Comparison of ENCODE assay signal across 9 cellular contexts in genomic region chr17:81036128-81036891, GRCh38. TPM values are rescaled to one million over a fixed set of nuclear protein-coding genes. Genes with fewer than 3 reads are reported as not detected.
DNase-seq lines count a peak whose midpoint lies in the region; ATAC-seq, FAIRE-seq and TF ChIP-seq lines count a peak whose summit lies in the region.
"Had no signal": no experiment of that assay in that cellular context is flagged by ENCODE, and none has a peak within 500 bp of the region (broad histone marks: within the 10 kb centered on the region; RNA-seq: fewer than 3 reads in every experiment).

No MANE protein-coding gene starts in this region.

- peak overlapping the region; percentile 99 for H3K4me2 ChIP-seq in keratinocyte (ENCODE audit: control insufficient read depth, extremely low read depth, insufficient read depth, low read depth, low read length)

- H4K20me1 ChIP-seq in keratinocyte (ENCODE audit: control insufficient read depth, extremely low read depth, insufficient read depth, low read length): peaks cover 47% of the 10 kb centered on the region

- peaks cover 50% of the 10 kb centered on the region for H3K4me1 ChIP-seq in keratinocyte (ENCODE audit: control insufficient read depth, extremely low read depth, insufficient read depth, low read length)
- H3K4me1 ChIP-seq in subcutaneous abdominal adipose tissue (ENCODE audit: control insufficient read depth in 5 of 5, insufficient read depth in 5 of 5, low read length in 5 of 5): peaks cover 7 to 80% (median 45%) of the 10 kb centered on the region in 5 donors

- H3K36me3 ChIP-seq in keratinocyte (ENCODE audit: control insufficient read depth in 2 of 2, extremely low read depth in 1 of 2, insufficient read depth in 2 of 2, low read length in 2 of 2): peaks cover 10 to 22% of the 10 kb centered on the region in 2 experiments
- no peaks in the 10 kb centered on the region for H3K36me3 ChIP-seq in subcutaneous abdominal adipose tissue (ENCODE audit: control insufficient read depth in 5 of 5, insufficient read depth in 5 of 5, low read length in 5 of 5)

- dilution Hi-C loops in keratinocyte (cut with MboI; ENCODE audit: extremely low pct_ligation_motif_present, low sequenced_read_pairs): no loop called here

- no peak for ATAC-seq in esophagus mucosa
- no peak for ATAC-seq in HG03442 (IDR thresholded peaks at IDR 0.05; ENCODE audit: unreplicated experiment)
- no peak for ATAC-seq in HG03135 (IDR thresholded peaks at IDR 0.05; ENCODE audit: unreplicated experiment)

- TF ChIP-seq CTCF in keratinocyte (optimal IDR thresholded peaks at IDR 0.05 in 1 of 3, IDR thresholded peaks at IDR 0.05 in 1 of 3, conservative IDR thresholded peaks at IDR 0.05 in 1 of 3; ENCODE audit: extremely low read depth in 1 of 3, insufficient read depth in 2 of 3, low read length in 3 of 3): no peak

- H3K79me2 ChIP-seq in keratinocyte (ENCODE audit: control insufficient read depth, insufficient read depth, low read length): peaks cover 64% of the 10 kb centered on the region

- no peak for FAIRE-seq in keratinocyte (lab: Jason Lieb, UNC)
- FAIRE-seq: islet of Langerhans had no signal

- H3K9me1 ChIP-seq in keratinocyte (ENCODE audit: control insufficient read depth, extremely low read depth, insufficient read depth, low read length): peaks cover 8% of the 10 kb centered on the region

- H3K9ac ChIP-seq in keratinocyte (ENCODE audit: control insufficient read depth, extremely low read depth, insufficient read depth, low read length) (peak overlapping the region; percentile 89), subcutaneous abdominal adipose tissue (ENCODE audit: low read length in 5 of 5) (peak overlapping the region in 3 of 5 donors; percentile 4 to 69 (median 53))

- DNase-seq in NCI-H82 (lab: John Stamatoyannopoulos, UW) (peak; percentile 76), NCI-H82 treated with DMSO at 0.1 percent for 48 hours (lab: John Stamatoyannopoulos, UW; ENCODE audit: unreplicated experiment) (no peak), amniotic epithelial cell (ENCODE audit: low read depth) (peak; percentile 51), keratinocyte (ENCODE audit: low read depth, low spot score) (no peak)

- H3K4me3 ChIP-seq in keratinocyte (ENCODE audit: control insufficient read depth in 2 of 3, extremely low read depth in 1 of 3, insufficient read depth in 2 of 3, low read depth in 1 of 3, low read length in 3 of 3) (peak overlapping the region; percentile 83 to 84 (median 83)), subcutaneous abdominal adipose tissue (ENCODE audit: low read depth in 1 of 5, low read length in 5 of 5) (peak overlapping the region; percentile 41 to 70 (median 61))

- H3K27ac ChIP-seq in keratinocyte (ENCODE audit: control insufficient read depth, insufficient read depth, low read length): peak overlapping the region; percentile 73
- no peak overlapping the region for H3K27ac ChIP-seq in subcutaneous abdominal adipose tissue (ENCODE audit: low read depth, low read length)

- H3K9me3 ChIP-seq in keratinocyte (ENCODE audit: control insufficient read depth, low read depth, low read length) (no peaks in the 10 kb centered on the region), subcutaneous abdominal adipose tissue (ENCODE audit: control insufficient read depth in 5 of 5, low read length in 5 of 5) (no peaks in the 10 kb centered on the region)

- H2AFZ ChIP-seq in keratinocyte (ENCODE audit: control insufficient read depth, low read length): no peak overlapping the region

- H3K27me3 ChIP-seq in keratinocyte (ENCODE audit: control insufficient read depth, extremely low read depth, insufficient read depth, low read length) (peaks cover 2% of the 10 kb centered on the region), subcutaneous abdominal adipose tissue (ENCODE audit: control insufficient read depth in 5 of 5, insufficient read depth in 4 of 5, low read length in 5 of 5) (peaks cover 0 to 32% (median 3%) of the 10 kb centered on the region in 5 donors)

RNA-seq across cellular contexts. Expression of gene BAIAP2, which starts 1.4 kb away (rescaled TPM):
- 48.9 to 74.4 TPM (median 56.7 TPM) in 3 replicates for polyA plus RNA-seq in keratinocyte
- polyA plus RNA-seq in keratinocyte (2011; ENCODE audit: low read depth): 102 TPM
- polyA plus RNA-seq in keratinocyte (2011; cell fraction: cytosol; rRNA removed): 30.3 and 63.1 TPM in 2 replicates
- 87.9 and 109 TPM in 2 replicates for polyA plus RNA-seq in keratinocyte (2011; cell fraction: nucleus; rRNA removed)
- 66.3 and 124 TPM in 2 replicates for polyA plus RNA-seq in keratinocyte (2012; ENCODE audit: low replicate concordance)
- 44.6 to 102 TPM (median 54.9 TPM) in 3 replicates for polyA minus RNA-seq in keratinocyte
- 94.8 TPM for polyA minus RNA-seq in keratinocyte (2011; cell fraction: cytosol; rRNA and poly(A)+ RNA removed)
- polyA minus RNA-seq in keratinocyte (2011; cell fraction: nucleus; rRNA and poly(A)+ RNA removed): 66.4 and 99.6 TPM in 2 replicates
- total RNA-seq in esophagus mucosa: 111 TPM

RNA-seq across cellular contexts. Expression of gene CHMP6, which starts 44.7 kb away (rescaled TPM):
- 14.5 to 26.7 TPM (median 20.9 TPM) in 3 replicates for polyA plus RNA-seq in keratinocyte
- polyA plus RNA-seq in keratinocyte (2011; ENCODE audit: low read depth): 18.9 TPM
- polyA plus RNA-seq in keratinocyte (2011; cell fraction: cytosol; rRNA removed): 12.8 and 20.2 TPM in 2 replicates
- 12.8 and 15.0 TPM in 2 replicates for polyA plus RNA-seq in keratinocyte (2011; cell fraction: nucleus; rRNA removed)
- 5.6 and 22.8 TPM in 2 replicates for polyA plus RNA-seq in keratinocyte (2012; ENCODE audit: low replicate concordance)
- polyA minus RNA-seq in keratinocyte: 7.6 to 13.2 TPM (median 10.2 TPM) in 3 replicates
- polyA minus RNA-seq in keratinocyte (2011; cell fraction: cytosol; rRNA and poly(A)+ RNA removed): 19.2 TPM
- polyA minus RNA-seq in keratinocyte (2011; cell fraction: nucleus; rRNA and poly(A)+ RNA removed): 8.2 and 9.0 TPM in 2 replicates
- total RNA-seq in esophagus mucosa: 22.2 TPM

Comparison
In these comparisons a context has a peak if more than half of its experiments do, and no peak if none do; other contexts are left out.
1. DNase-seq: peak in NCI-H82 (single experiment) and amniotic epithelial cell (single experiment); none in NCI-H82 treated with DMSO at 0.1 percent for 48 hours (single experiment) and keratinocyte (single experiment).